ENCODE assay signal across 8 cellular contexts in the genomic region with DNA sequence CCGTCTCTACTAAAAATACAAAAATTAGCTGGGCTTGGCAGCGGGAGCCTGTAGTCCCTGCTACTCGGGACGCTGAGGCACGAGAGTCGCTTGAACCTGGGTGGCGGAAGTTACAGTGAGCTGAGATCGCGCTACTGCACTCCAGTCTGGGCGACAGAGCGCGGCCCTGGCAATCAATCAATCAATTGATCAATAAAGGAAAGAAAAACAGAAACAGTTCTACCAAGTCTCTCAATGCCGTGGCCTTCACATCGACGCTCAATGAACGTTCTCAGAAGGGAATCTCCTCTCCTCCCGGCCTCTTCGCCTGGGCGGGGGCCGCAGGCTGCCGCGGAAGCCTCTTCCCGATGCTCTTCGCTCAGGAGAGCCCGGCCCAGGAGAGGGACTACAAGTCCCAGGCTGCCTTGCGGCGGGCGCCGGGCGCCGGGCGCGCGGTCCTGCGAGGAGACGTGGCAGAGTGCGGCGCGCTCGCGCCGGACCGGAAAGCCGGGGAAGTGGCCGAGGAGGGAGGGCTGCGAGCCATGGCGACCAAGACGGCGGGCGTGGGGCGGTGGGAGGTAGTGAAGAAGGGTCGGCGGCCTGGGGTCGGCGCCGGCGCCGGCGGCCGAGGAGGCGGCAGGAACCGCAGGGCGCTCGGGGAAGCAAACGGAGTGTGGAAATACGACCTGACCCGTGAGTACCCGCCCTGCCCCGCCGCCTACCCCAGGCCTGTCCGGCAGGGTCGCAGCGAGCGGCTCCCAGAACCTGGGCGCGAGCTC. TPM values are rescaled to one million over a fixed set of nuclear protein-coding genes. Genes with fewer than 3 reads are reported as not detected.
DNase-seq lines count a peak whose midpoint lies in the region; ATAC-seq and TF ChIP-seq lines count a peak whose summit lies in the region.

A gene with protein sequence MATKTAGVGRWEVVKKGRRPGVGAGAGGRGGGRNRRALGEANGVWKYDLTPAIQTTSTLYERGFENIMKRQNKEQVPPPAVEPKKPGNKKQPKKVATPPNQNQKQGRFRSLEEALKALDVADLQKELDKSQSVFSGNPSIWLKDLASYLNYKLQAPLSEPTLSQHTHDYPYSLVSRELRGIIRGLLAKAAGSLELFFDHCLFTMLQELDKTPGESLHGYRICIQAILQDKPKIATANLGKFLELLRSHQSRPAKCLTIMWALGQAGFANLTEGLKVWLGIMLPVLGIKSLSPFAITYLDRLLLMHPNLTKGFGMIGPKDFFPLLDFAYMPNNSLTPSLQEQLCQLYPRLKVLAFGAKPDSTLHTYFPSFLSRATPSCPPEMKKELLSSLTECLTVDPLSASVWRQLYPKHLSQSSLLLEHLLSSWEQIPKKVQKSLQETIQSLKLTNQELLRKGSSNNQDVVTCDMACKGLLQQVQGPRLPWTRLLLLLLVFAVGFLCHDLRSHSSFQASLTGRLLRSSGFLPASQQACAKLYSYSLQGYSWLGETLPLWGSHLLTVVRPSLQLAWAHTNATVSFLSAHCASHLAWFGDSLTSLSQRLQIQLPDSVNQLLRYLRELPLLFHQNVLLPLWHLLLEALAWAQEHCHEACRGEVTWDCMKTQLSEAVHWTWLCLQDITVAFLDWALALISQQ (plus strand): TSS at position 471 of the 758 bp plus-strand sequence. CDS start 51 bp downstream, at position 522.

- TF ChIP-seq CTCF in Peyer's patch (IDR thresholded peaks at IDR 0.05) (peak in 1 of 6 experiments; percentile 27), fibroblast of lung (conservative IDR thresholded peaks at IDR 0.05 in 1 of 2, IDR thresholded peaks at IDR 0.05 in 1 of 2; ENCODE audit: low read depth in 1 of 2, low read length in 2 of 2) (no peak)

- H3K9me3 ChIP-seq in Peyer's patch, result no peaks in the 10 kb centered on the region
- no peaks in the 10 kb centered on the region for H3K9me3 ChIP-seq in fibroblast of lung (ENCODE audit: control insufficient read depth, insufficient read depth, low read depth, low read length)

- peak; percentile 89 for ATAC-seq in GM21619 (IDR thresholded peaks at IDR 0.05; ENCODE audit: unreplicated experiment)
- ATAC-seq in naive thymus-derived CD8-positive, alpha-beta T cell, result peak; percentile 94 to 97

- H3K79me2 ChIP-seq in fibroblast of lung (ENCODE audit: control insufficient read depth, insufficient read depth, low read length), result peaks cover 33% of the 10 kb centered on the region

- H3K27ac ChIP-seq in Peyer's patch, result peak within 1 kb of the TSS; percentile 79 to 87 (median 84)
- peak within 1 kb of the TSS; percentile 82 for H3K27ac ChIP-seq in fibroblast of lung (ENCODE audit: insufficient read depth, low read length)

- H2AFZ ChIP-seq in fibroblast of lung (ENCODE audit: low read length), result peak within 1 kb of the TSS; percentile 96

- peaks cover 0 to 30% (median 5%) of the 10 kb centered on the region in 3 donors for H3K36me3 Mint-ChIP-seq in naive thymus-derived CD8-positive, alpha-beta T cell

- peak within 1 kb of the TSS; percentile 95 for H3K9ac ChIP-seq in fibroblast of lung (ENCODE audit: insufficient read depth, low read length)

- peak within 1 kb of the TSS; percentile 89 to 95 (median 94) for H3K4me3 Mint-ChIP-seq in naive thymus-derived CD8-positive, alpha-beta T cell

- peaks cover 15 to 52% (median 43%) of the 10 kb centered on the region in 4 donors for H3K4me1 Mint-ChIP-seq in naive thymus-derived CD8-positive, alpha-beta T cell

- peak within 1 kb of the TSS; percentile 96 for H3K4me3 ChIP-seq in Jurkat, Clone E6-1 (ENCODE audit: low read length)
- H3K4me3 ChIP-seq in Peyer's patch (peak within 1 kb of the TSS; percentile 71 to 98 (median 90)), fibroblast of lung (replicated peaks in 1 of 4; ENCODE audit: control extremely low read depth in 1 of 4, insufficient read depth in 1 of 4, low read depth in 3 of 4, low read length in 4 of 4) (peak within 1 kb of the TSS; percentile 87 to 99 (median 93))

- peak; percentile 75 to 89 for TF ChIP-seq POLR2A in Peyer's patch (IDR thresholded peaks at IDR 0.05)

- POLR2A ChIA-PET in naive thymus-derived CD8-positive, alpha-beta T cell (lab: Charles Lee), result interaction anchor here (0.6 to 2.6 kb wide), 7 partner anchors 10 to 261 kb away, joined by 3 to 25 read pairs (median 4); a partner anchor contains a TSS

- H3K27me3 ChIP-seq in Peyer's patch (no peaks in the 10 kb centered on the region), fibroblast of lung (ENCODE audit: control insufficient read depth, insufficient read depth, low read length) (no peaks in the 10 kb centered on the region)

- DNase-seq in DMS79 (lab: John Stamatoyannopoulos, UW) (peak; percentile 46), Peyer's patch (peak; percentile 85 to 95 (median 92)), activated T-helper 1 cell treated with Interleukin-2 at 50 U/mL for 16 hours (ENCODE audit: low read depth) (peak; percentile 66), fibroblast of lung (ENCODE audit: low read depth in 2 of 2) (peak; percentile 87 to 90)
- peak; percentile 65 for DNase-seq in Jurkat, Clone E6-1 (ENCODE audit: low read depth, low spot score)
- DNase-seq in naive thymus-derived CD8-positive, alpha-beta T cell, result peak; percentile 53 to 86 (median 66)
- DNase-seq in stimulated activated naive CD4-positive, alpha-beta T cell (lab: John Stamatoyannopoulos, UW), result peak; percentile 24 to 72 (median 60)

- peak within 1 kb of the TSS; percentile 79 to 96 (median 92) for H3K27ac Mint-ChIP-seq in naive thymus-derived CD8-positive, alpha-beta T cell

- H3K4me1 ChIP-seq in Peyer's patch (peaks cover 0 to 20% (median 5%) of the 10 kb centered on the region in 4 donors), fibroblast of lung (ENCODE audit: control insufficient read depth, extremely low read depth, insufficient read depth, low read length) (peaks cover 3% of the 10 kb centered on the region)

- H3K27me3 Mint-ChIP-seq in naive thymus-derived CD8-positive, alpha-beta T cell, result no peaks in the 10 kb centered on the region

- H3K9me3 Mint-ChIP-seq in naive thymus-derived CD8-positive, alpha-beta T cell, result no peaks in the 10 kb centered on the region

- peak within 1 kb of the TSS; percentile 98 for H3K4me2 ChIP-seq in fibroblast of lung (ENCODE audit: extremely low read depth, insufficient read depth, low read length)

- H4K20me1 ChIP-seq in fibroblast of lung (ENCODE audit: control insufficient read depth, extremely low read depth, insufficient read depth, low read length), result no peaks in the 10 kb centered on the region

- H3K36me3 ChIP-seq in Peyer's patch, result peaks cover 0 to 30% (median 0%) of the 10 kb centered on the region in 3 donors
- peaks cover 32% of the 10 kb centered on the region for H3K36me3 ChIP-seq in fibroblast of lung (ENCODE audit: control insufficient read depth, insufficient read depth, low read length)

RNA-seq across cellular contexts. Expression of the gene that starts here (rescaled TPM):
- 39.2 TPM for polyA plus RNA-seq in Jurkat, Clone E6-1 (2012; ENCODE audit: insufficient read depth, insufficient read length)
- total RNA-seq in Peyer's patch, result 100 to 1,000 TPM in 1 of 4 donors, 10 to 100 TPM in 3; 50.1 to 121 (median 82.0) TPM
- 17.5 and 22.6 TPM in 2 replicates for total RNA-seq in fibroblast of lung
- 115 and 127 TPM in 2 replicates for polyA plus RNA-seq in fibroblast of lung
- polyA plus RNA-seq in fibroblast of lung (2012), result 96.0 and 116 TPM in 2 replicates
- 777 and 782 TPM in 2 replicates for polyA minus RNA-seq in fibroblast of lung (ENCODE audit: low replicate concordance)
- total RNA-seq in naive thymus-derived CD8-positive, alpha-beta T cell, result 10 to 100 TPM; 60.0 to 60.9 TPM
- polyA plus RNA-seq in naive thymus-derived CD8-positive, alpha-beta T cell, result 10 to 100 TPM; 19.4 to 25.8 (median 20.8) TPM

Comparison
In these comparisons a context has a peak if more than half of its experiments do, and no peak if none do; other contexts are left out.
1. Peak in every context shown above with its lines: DNase-seq, ATAC-seq, H3K4me3 ChIP-seq and H3K27ac ChIP-seq.